Comparison of ENCODE assay signal across 17 cellular contexts in the genomic region with DNA sequence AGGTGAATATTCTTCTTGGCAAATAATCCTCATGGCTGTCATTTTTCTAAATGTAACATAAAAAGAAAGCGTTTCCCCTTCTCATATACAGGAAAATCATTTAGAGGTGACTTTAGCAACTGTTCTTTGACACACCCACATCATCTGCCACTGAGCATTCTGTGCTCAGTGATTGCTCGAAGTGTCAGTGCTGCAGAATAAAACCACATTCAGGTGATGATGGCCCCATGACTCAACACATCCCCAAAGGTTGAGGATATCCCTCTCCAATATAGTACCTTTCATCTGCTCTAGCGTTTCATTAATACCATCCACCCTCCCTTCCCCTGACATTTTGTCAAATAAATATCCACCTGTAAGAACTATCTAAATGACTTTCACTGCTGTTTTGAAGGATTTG.
"Had no signal": no experiment of that assay in that cellular context is flagged by ENCODE, and none has a peak within 500 bp of the region (broad histone marks: within the 10 kb centered on the region; RNA-seq: fewer than 3 reads in every experiment).

No MANE protein-coding gene starts in this region.

- H3K27ac Mint-ChIP-seq: IgD-negative memory B cell had no signal

- ATAC-seq: K562 had no signal

- DNase-seq: Kasumi-1, MM.1S, NCI-H1092 treated with DMSO at 0.1 percent for 48 hours, NCI-H1436, NCI-H187, NCI-H2081 treated with DMSO at 0.1 percent for 48 hours, NCI-H2171, NCI-H226, NCI-H446, NCI-H510A, NCI-H524 treated with DMSO at 0.1 percent for 48 hours, NCI-H774, Right ventricle myocardium superior, RPMI8226, SIG-M5 had no signal

- H3K36me3 Mint-ChIP-seq: IgD-negative memory B cell had no signal

- H3K4me3 Mint-ChIP-seq: IgD-negative memory B cell had no signal

- H3K4me1 Mint-ChIP-seq: IgD-negative memory B cell had no signal

- H3K27me3 Mint-ChIP-seq: IgD-negative memory B cell had no signal
